9 cellular contexts compared by ENCODE assay signal in genomic region chr1:185483647-185484450, GRCh38.
A peak's percentile ranks its signal among the peaks of the same experiment; 100 is the strongest.
DNase-seq lines count a peak whose midpoint lies in the region; ATAC-seq and TF ChIP-seq lines count a peak whose summit lies in the region.
"Had no signal": no experiment of that assay in that cellular context is flagged by ENCODE, and none has a peak within 500 bp of the region (broad histone marks: within the 10 kb centered on the region; RNA-seq: fewer than 3 reads in every experiment).

No MANE protein-coding gene starts in this region.

- TF ChIP-seq EP300 in ovary (IDR thresholded peaks at IDR 0.05): no peak

- H3K4me1 ChIP-seq in ovary (ENCODE audit: insufficient read depth): peaks cover 2% of the 10 kb centered on the region

- H3K27ac Mint-ChIP-seq in neural crest cell (ENCODE audit: unreplicated experiment): peak overlapping the region; percentile 16

- H3K4me3 ChIP-seq in dorsolateral prefrontal cortex: no peak overlapping the region
- H3K4me3 ChIP-seq in ovary: no peak overlapping the region
- H3K4me3 ChIP-seq: tibial nerve had no signal

- peaks cover 15% of the 10 kb centered on the region for H3K27me3 Mint-ChIP-seq in neural crest cell (ENCODE audit: low read depth)

- DNase-seq in EH (ENCODE audit: low read depth) (peak; percentile 98), NCI-H345 (lab: John Stamatoyannopoulos, UW) (peak; percentile 73), dorsolateral prefrontal cortex (no peak), neural crest cell (ENCODE audit: low read depth, low spot score) (no peak), GM19240 (ENCODE audit: insufficient read length, low spot score) (no peak), ovary (no peak)

- WGBS in ovary, 3 donors: 87 to 100% (median 96%) methylated on average over 2 of the region's 2 CpGs

- H3K27me3 ChIP-seq in dorsolateral prefrontal cortex: no peaks in the 10 kb centered on the region
- no peaks in the 10 kb centered on the region for H3K27me3 ChIP-seq in ovary
- H3K27me3 ChIP-seq: tibial nerve had no signal

- H3K4me1 Mint-ChIP-seq in neural crest cell: peaks cover 75% of the 10 kb centered on the region

- ATAC-seq in HG03045 (IDR thresholded peaks at IDR 0.05; ENCODE audit: unreplicated experiment) (no peak), GM21381 (IDR thresholded peaks at IDR 0.05; ENCODE audit: unreplicated experiment) (no peak)

- H3K9me3 ChIP-seq in ovary: no peaks in the 10 kb centered on the region
- H3K9me3 ChIP-seq: tibial nerve had no signal

- H3K4me3 Mint-ChIP-seq in neural crest cell: no peak overlapping the region

- TF ChIP-seq POLR2A in ovary (IDR thresholded peaks at IDR 0.05): no peak

- no peak for TF ChIP-seq CTCF in dorsolateral prefrontal cortex (IDR thresholded peaks at IDR 0.05 in 54 of 56, conservative IDR thresholded peaks at IDR 0.05 in 2 of 56; ENCODE audit: low read depth in 1 of 56, partially characterized antibody in 56 of 56)
- no peak for TF ChIP-seq CTCF in neural crest cell (conservative IDR thresholded peaks at IDR 0.05)
- TF ChIP-seq CTCF in ovary (IDR thresholded peaks at IDR 0.05): no peak

- intact Hi-C loops in dorsolateral prefrontal cortex (cut with DNase I) (no loop called here), ovary (cut with DNase I) (no loop called here)

- H3K9me3 Mint-ChIP-seq in neural crest cell: peaks cover 10% of the 10 kb centered on the region

- H3K36me3 ChIP-seq in ovary: no peaks in the 10 kb centered on the region
- H3K36me3 ChIP-seq: tibial nerve had no signal

- no peaks in the 10 kb centered on the region for H3K36me3 Mint-ChIP-seq in neural crest cell (ENCODE audit: low read depth)

- H3K27ac ChIP-seq in dorsolateral prefrontal cortex (peak overlapping the region in 36 of 59 donors; percentile 3 to 74 (median 38)), ovary (no peak overlapping the region)

Comparison
In these comparisons a context has a peak if more than half of its experiments do, and no peak if none do; other contexts are left out.
1. DNase-seq: peak in EH (single experiment) and NCI-H345 (single experiment); none in dorsolateral prefrontal cortex (0 of 10), neural crest cell (single experiment), GM19240 (single experiment) and ovary (0 of 5).
2. H3K27ac ChIP-seq: peak in dorsolateral prefrontal cortex (36 of 59); none in ovary (0 of 2).